Comparison of ENCODE assay signal across 19 cellular contexts in genomic region chr7:106450716-106451115, GRCh38.
"Had no signal": no experiment of that assay in that cellular context is flagged by ENCODE, and none has a peak within 500 bp of the region (broad histone marks: within the 10 kb centered on the region; RNA-seq: fewer than 3 reads in every experiment).

No MANE protein-coding gene starts in this region.

- H3K36me3 Mint-ChIP-seq: activated naive CD4-positive, alpha-beta T cell treated with anti-CD3 and anti-CD28 coated beads, Interleukin-2, amount 10 ng/mL, durations not matched to agents 7 days and 5 days had no signal

- H3K27ac Mint-ChIP-seq: activated CD4-positive, alpha-beta T cell treated with anti-CD3 and anti-CD28 coated beads, Interleukin-2, amount 10 ng/mL, durations not matched to agents 7 days and 5 days; activated CD8-positive, alpha-beta T cell treated with anti-CD3 and anti-CD28 coated beads, Interleukin-2, amount 10 ng/mL, durations not matched to agents 7 days and 5 days; activated naive CD4-positive, alpha-beta T cell treated with anti-CD3 and anti-CD28 coated beads, Interleukin-2, amount 10 ng/mL, durations not matched to agents 7 days and 5 days; activated T-cell treated with anti-CD3 and anti-CD28 coated beads, Interleukin-2, amount 50 U/mL, for 24 hours; natural killer cell; stimulated activated naive B cell treated with anti-CD40 and anti-IgM and Interleukin-4, amounts not matched to agents 10 μg/mL and 1 μg/mL and 100 μg/mL, for 72 hours had no signal

- H3K4me1 Mint-ChIP-seq: activated CD4-positive, alpha-beta T cell treated with anti-CD3 and anti-CD28 coated beads, Interleukin-2, amount 10 ng/mL, durations not matched to agents 7 days and 5 days; activated naive CD4-positive, alpha-beta T cell treated with anti-CD3 and anti-CD28 coated beads, Interleukin-2, amount 10 ng/mL, durations not matched to agents 7 days and 5 days; natural killer cell had no signal

- H3K4me3 ChIP-seq: ascending aorta, breast epithelium, hepatocyte, lower lobe of right lung, sigmoid colon, spleen, thyroid gland had no signal

- H3K4me2 ChIP-seq: hepatocyte had no signal

- H3K27ac ChIP-seq: ascending aorta, breast epithelium, hepatocyte, lower lobe of right lung, sigmoid colon, thyroid gland had no signal

- H3K27me3 ChIP-seq: ascending aorta, breast epithelium, hepatocyte, sigmoid colon, spleen, thyroid gland had no signal

- H3K4me3 Mint-ChIP-seq: activated CD4-positive, alpha-beta T cell treated with anti-CD3 and anti-CD28 coated beads, Interleukin-2, amount 10 ng/mL, durations not matched to agents 7 days and 5 days; activated CD8-positive, alpha-beta T cell treated with anti-CD3 and anti-CD28 coated beads, Interleukin-2, amount 10 ng/mL, durations not matched to agents 7 days and 5 days; activated naive CD4-positive, alpha-beta T cell treated with anti-CD3 and anti-CD28 coated beads, Interleukin-2, amount 10 ng/mL, durations not matched to agents 7 days and 5 days; activated T-cell treated with anti-CD3 and anti-CD28 coated beads, Interleukin-2, amount 50 U/mL, for 24 hours; natural killer cell; stimulated activated naive B cell treated with anti-CD40 and anti-IgM and Interleukin-4, amounts not matched to agents 10 μg/mL and 1 μg/mL and 100 μg/mL, for 72 hours had no signal

- H3K27me3 Mint-ChIP-seq: activated CD4-positive, alpha-beta T cell treated with anti-CD3 and anti-CD28 coated beads, Interleukin-2, amount 10 ng/mL, durations not matched to agents 7 days and 5 days; activated naive CD4-positive, alpha-beta T cell treated with anti-CD3 and anti-CD28 coated beads, Interleukin-2, amount 10 ng/mL, durations not matched to agents 7 days and 5 days had no signal

- H3K36me3 ChIP-seq: ascending aorta, breast epithelium, lower lobe of right lung, sigmoid colon, spleen, thyroid gland had no signal

- H2AFZ ChIP-seq: hepatocyte had no signal

- DNase-seq: activated CD4-positive, alpha-beta T cell treated with anti-CD3 and anti-CD28 coated beads, Interleukin-2, amount 10 ng/mL, durations not matched to agents 7 days and 5 days; activated CD8-positive, alpha-beta T cell treated with anti-CD3 and anti-CD28 coated beads, Interleukin-2, amount 10 ng/mL, durations not matched to agents 7 days and 5 days; activated naive CD4-positive, alpha-beta T cell treated with anti-CD3 and anti-CD28 coated beads, Interleukin-2, amount 10 ng/mL, durations not matched to agents 7 days and 5 days; activated T-cell treated with anti-CD3 and anti-CD28 coated beads, Interleukin-2, amount 50 U/mL, for 24 hours; cerebellar nuclear complex; cortex of kidney; foreskin fibroblast; left colon; lower lobe of right lung; natural killer cell; sigmoid colon; spleen; stimulated activated naive B cell treated with anti-CD40 and anti-IgM and Interleukin-4, amounts not matched to agents 10 μg/mL and 1 μg/mL and 100 μg/mL, for 72 hours; T-helper 1 cell; T1000; thyroid gland had no signal

- H3K4me1 ChIP-seq: ascending aorta, breast epithelium, lower lobe of right lung, sigmoid colon, spleen had no signal

- H3K9me3 ChIP-seq: ascending aorta, breast epithelium, lower lobe of right lung, thyroid gland had no signal

- H3K79me2 ChIP-seq: hepatocyte had no signal
